Comparison of ENCODE assay signal across 8 cellular contexts in the genomic region with DNA sequence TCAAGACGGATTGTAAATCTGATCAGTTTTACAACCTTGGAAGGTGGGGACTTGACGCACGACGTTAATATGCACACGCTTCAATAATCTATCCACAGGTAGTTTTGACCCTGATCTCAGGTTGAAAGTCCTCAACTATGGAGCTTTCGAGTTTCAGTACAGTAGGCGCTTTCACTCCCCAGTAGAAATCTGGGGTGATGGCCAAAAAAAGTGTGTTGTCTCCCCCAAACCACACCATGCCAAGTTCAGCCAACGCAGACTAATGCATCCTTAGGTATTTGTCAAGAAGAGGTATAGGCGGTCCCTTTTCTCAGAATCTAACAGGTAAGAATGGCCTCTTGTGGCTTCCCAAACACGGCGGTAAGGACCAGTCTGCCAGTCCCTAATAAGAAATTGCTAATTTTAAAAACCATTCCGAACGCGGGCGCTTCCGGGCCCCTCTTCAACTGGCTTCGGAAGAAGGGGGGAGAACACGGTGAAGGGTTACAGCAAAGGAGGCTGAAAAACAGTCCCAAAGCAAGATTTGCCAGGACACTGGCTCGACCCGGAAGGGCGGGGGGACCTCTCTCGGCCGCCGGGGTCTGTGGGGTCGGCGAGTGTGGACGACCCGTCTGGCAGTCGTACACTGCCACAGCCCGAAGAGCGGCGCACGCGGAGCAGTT.
A peak's percentile ranks its signal among the peaks of the same experiment; 100 is the strongest.
DNase-seq lines count a peak whose midpoint lies in the region; ATAC-seq and TF ChIP-seq lines count a peak whose summit lies in the region.

No MANE protein-coding gene starts in this region.

- H3K27me3 ChIP-seq in OCI-LY1 (ENCODE audit: insufficient read depth, low read length) (no peaks in the 10 kb centered on the region), mucosa of stomach (ENCODE audit: control insufficient read depth, insufficient read depth, low read length) (no peaks in the 10 kb centered on the region)

- peak; percentile 10 for ATAC-seq in GM18870 (IDR thresholded peaks at IDR 0.05; ENCODE audit: unreplicated experiment)

- no peaks in the 10 kb centered on the region for H3K9me2 ChIP-seq in OCI-LY1 (ENCODE audit: low read depth, low read length)

- no peaks in the 10 kb centered on the region for H4K20me1 ChIP-seq in OCI-LY1 (ENCODE audit: insufficient read depth, low read length)

- DNase-seq in AG08396 (ENCODE audit: low spot score): peak; percentile 12
- DNase-seq in coronary artery (ENCODE audit: low spot score): no peak
- DNase-seq in NCI-H446 treated with DMSO at 0.1 percent for 48 hours (lab: John Stamatoyannopoulos, UW): no peak
- no peak for DNase-seq in NOMO-1 treated with dmso at 0.1 percent for 144 hours (lab: John Stamatoyannopoulos, UW; ENCODE audit: unreplicated experiment)
- DNase-seq in activated effector memory CD4-positive, alpha-beta T cell treated with Interleukin-2 at 50 U/mL for 16 hours: no peak

- H3K4me1 ChIP-seq in OCI-LY1 (ENCODE audit: insufficient read depth, low read length, severe bottlenecking) (peaks cover 42% of the 10 kb centered on the region), mucosa of stomach (ENCODE audit: control insufficient read depth, insufficient read depth, low read length) (peaks cover 12% of the 10 kb centered on the region)

- peaks cover 93% of the 10 kb centered on the region for H3K79me2 ChIP-seq in OCI-LY1 (ENCODE audit: insufficient read depth, low read length)

- H3K9me3 ChIP-seq in OCI-LY1 (ENCODE audit: low read length) (no peaks in the 10 kb centered on the region), mucosa of stomach (ENCODE audit: control insufficient read depth, low read length) (no peaks in the 10 kb centered on the region)

- H3K4me3 ChIP-seq in OCI-LY1 (ENCODE audit: low read depth, low read length, poor library complexity, severe bottlenecking): peak overlapping the region; percentile 73
- peak overlapping the region; percentile 83 for H3K4me3 ChIP-seq in coronary artery
- peak overlapping the region; percentile 73 for H3K4me3 ChIP-seq in mucosa of stomach (ENCODE audit: low read length)

- H3K36me3 ChIP-seq in OCI-LY1 (ENCODE audit: insufficient read depth, low read length) (peaks cover 21% of the 10 kb centered on the region), mucosa of stomach (ENCODE audit: control insufficient read depth, insufficient read depth, low read length) (no peaks in the 10 kb centered on the region)

- TF ChIP-seq CTCF in OCI-LY1 (IDR thresholded peaks at IDR 0.05; ENCODE audit: low read length): no peak
- no peak for TF ChIP-seq CTCF in coronary artery (IDR thresholded peaks at IDR 0.05)

- H3K9ac ChIP-seq in OCI-LY1 (ENCODE audit: low read length) (peak overlapping the region; percentile 82), mucosa of stomach (ENCODE audit: low read length) (peak overlapping the region; percentile 86)

- H2AFZ ChIP-seq in OCI-LY1 (ENCODE audit: low read length): 0 out of 2 replicates have a peak overlapping the region, but pooled peaks have one; percentile 3

- H3K27ac ChIP-seq in OCI-LY1 (ENCODE audit: low read depth, low read length, poor library complexity, severe bottlenecking) (peak overlapping the region; percentile 34), coronary artery (peak overlapping the region; percentile 93 to 94)

- no peaks in the 10 kb centered on the region for H3F3A ChIP-seq in OCI-LY1 (ENCODE audit: insufficient read depth, low read length)

- H3K4me2 ChIP-seq in OCI-LY1 (ENCODE audit: low read length): peak overlapping the region; percentile 95
